2 cellular contexts compared by ENCODE assay signal in genomic region chr5:180494510-180495181, GRCh38.
TF ChIP-seq lines count a peak whose summit lies in the region.

No MANE protein-coding gene starts in this region.

TF ChIP-seq in WTC11, 78 proteins besides CTCF, POLR2A, EP300 and RAD21 (continued from another document and continues in another):
- no peak for TF ChIP-seq AFF4 (CRISPR knock-in tag; IDR thresholded peaks at IDR 0.05; ENCODE audit: borderline replicate concordance)
- TF ChIP-seq, protein P1, sequence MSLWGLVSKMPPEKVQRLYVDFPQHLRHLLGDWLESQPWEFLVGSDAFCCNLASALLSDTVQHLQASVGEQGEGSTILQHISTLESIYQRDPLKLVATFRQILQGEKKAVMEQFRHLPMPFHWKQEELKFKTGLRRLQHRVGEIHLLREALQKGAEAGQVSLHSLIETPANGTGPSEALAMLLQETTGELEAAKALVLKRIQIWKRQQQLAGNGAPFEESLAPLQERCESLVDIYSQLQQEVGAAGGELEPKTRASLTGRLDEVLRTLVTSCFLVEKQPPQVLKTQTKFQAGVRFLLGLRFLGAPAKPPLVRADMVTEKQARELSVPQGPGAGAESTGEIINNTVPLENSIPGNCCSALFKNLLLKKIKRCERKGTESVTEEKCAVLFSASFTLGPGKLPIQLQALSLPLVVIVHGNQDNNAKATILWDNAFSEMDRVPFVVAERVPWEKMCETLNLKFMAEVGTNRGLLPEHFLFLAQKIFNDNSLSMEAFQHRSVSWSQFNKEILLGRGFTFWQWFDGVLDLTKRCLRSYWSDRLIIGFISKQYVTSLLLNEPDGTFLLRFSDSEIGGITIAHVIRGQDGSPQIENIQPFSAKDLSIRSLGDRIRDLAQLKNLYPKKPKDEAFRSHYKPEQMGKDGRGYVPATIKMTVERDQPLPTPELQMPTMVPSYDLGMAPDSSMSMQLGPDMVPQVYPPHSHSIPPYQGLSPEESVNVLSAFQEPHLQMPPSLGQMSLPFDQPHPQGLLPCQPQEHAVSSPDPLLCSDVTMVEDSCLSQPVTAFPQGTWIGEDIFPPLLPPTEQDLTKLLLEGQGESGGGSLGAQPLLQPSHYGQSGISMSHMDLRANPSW (CRISPR knock-in tag; conservative IDR thresholded peaks at IDR 0.05; ENCODE audit: low read depth) = no peak
- TF ChIP-seq ZNF317 (CRISPR knock-in tag; IDR thresholded peaks at IDR 0.05; ENCODE audit: borderline replicate concordance, low read depth) = 0 out of 2 replicates have a peak, but pooled peaks have one; percentile 5
- TF ChIP-seq MXD4 (CRISPR knock-in tag; IDR thresholded peaks at IDR 0.05; ENCODE audit: borderline replicate concordance) = no peak
- no peak for TF ChIP-seq HMGXB4 (CRISPR knock-in tag; IDR thresholded peaks at IDR 0.05)
- no peak for TF ChIP-seq ZBTB43 (CRISPR knock-in tag; IDR thresholded peaks at IDR 0.05)
- TF ChIP-seq TP53 (CRISPR knock-in tag; IDR thresholded peaks at IDR 0.05) = 0 out of 2 replicates have a peak, but pooled peaks have one; percentile 13
- no peak for TF ChIP-seq ELF4 (CRISPR knock-in tag; IDR thresholded peaks at IDR 0.05; ENCODE audit: low read depth)
- TF ChIP-seq EMX1 (CRISPR knock-in tag; IDR thresholded peaks at IDR 0.05) = no peak
- no peak for TF ChIP-seq SMAD4 (CRISPR knock-in tag; IDR thresholded peaks at IDR 0.05)
- TF ChIP-seq ZNF232 (CRISPR knock-in tag; IDR thresholded peaks at IDR 0.05) = no peak
- no peak for TF ChIP-seq ZNF219 (CRISPR knock-in tag; IDR thresholded peaks at IDR 0.05; ENCODE audit: borderline replicate concordance)

TF ChIP-seq in liver, 16 proteins besides CTCF, POLR2A, EP300 and RAD21 (continued from another document):
- TF ChIP-seq, protein P2, sequence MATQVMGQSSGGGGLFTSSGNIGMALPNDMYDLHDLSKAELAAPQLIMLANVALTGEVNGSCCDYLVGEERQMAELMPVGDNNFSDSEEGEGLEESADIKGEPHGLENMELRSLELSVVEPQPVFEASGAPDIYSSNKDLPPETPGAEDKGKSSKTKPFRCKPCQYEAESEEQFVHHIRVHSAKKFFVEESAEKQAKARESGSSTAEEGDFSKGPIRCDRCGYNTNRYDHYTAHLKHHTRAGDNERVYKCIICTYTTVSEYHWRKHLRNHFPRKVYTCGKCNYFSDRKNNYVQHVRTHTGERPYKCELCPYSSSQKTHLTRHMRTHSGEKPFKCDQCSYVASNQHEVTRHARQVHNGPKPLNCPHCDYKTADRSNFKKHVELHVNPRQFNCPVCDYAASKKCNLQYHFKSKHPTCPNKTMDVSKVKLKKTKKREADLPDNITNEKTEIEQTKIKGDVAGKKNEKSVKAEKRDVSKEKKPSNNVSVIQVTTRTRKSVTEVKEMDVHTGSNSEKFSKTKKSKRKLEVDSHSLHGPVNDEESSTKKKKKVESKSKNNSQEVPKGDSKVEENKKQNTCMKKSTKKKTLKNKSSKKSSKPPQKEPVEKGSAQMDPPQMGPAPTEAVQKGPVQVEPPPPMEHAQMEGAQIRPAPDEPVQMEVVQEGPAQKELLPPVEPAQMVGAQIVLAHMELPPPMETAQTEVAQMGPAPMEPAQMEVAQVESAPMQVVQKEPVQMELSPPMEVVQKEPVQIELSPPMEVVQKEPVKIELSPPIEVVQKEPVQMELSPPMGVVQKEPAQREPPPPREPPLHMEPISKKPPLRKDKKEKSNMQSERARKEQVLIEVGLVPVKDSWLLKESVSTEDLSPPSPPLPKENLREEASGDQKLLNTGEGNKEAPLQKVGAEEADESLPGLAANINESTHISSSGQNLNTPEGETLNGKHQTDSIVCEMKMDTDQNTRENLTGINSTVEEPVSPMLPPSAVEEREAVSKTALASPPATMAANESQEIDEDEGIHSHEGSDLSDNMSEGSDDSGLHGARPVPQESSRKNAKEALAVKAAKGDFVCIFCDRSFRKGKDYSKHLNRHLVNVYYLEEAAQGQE (IDR thresholded peaks at IDR 0.05) = no peak
